Comparison of ENCODE assay signal across 1 cellular context in the genomic region with DNA sequence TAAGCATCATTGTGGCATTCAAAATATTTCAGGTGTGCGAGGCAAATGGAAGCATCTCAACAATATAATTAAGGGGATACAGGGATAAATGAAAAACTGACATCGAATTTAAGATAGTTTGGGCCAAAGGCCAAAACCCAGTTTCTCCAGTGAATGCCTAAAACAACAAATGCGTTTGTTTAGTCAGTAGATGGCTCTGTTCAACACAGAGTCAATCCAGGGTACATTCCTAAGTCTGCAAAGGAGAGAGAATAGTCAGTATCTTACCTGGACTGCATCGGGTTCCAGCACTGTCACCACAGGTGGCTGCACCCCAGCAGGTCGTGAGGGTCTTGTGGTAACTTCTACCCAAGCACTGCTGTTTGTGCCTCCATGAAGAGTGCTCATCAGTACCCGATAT.
TF ChIP-seq lines count a peak whose summit lies in the region.

No MANE protein-coding gene starts in this region.

TF ChIP-seq in GM12878, 131 proteins besides CTCF, POLR2A, EP300 and RAD21:
- TF ChIP-seq, protein P1, sequence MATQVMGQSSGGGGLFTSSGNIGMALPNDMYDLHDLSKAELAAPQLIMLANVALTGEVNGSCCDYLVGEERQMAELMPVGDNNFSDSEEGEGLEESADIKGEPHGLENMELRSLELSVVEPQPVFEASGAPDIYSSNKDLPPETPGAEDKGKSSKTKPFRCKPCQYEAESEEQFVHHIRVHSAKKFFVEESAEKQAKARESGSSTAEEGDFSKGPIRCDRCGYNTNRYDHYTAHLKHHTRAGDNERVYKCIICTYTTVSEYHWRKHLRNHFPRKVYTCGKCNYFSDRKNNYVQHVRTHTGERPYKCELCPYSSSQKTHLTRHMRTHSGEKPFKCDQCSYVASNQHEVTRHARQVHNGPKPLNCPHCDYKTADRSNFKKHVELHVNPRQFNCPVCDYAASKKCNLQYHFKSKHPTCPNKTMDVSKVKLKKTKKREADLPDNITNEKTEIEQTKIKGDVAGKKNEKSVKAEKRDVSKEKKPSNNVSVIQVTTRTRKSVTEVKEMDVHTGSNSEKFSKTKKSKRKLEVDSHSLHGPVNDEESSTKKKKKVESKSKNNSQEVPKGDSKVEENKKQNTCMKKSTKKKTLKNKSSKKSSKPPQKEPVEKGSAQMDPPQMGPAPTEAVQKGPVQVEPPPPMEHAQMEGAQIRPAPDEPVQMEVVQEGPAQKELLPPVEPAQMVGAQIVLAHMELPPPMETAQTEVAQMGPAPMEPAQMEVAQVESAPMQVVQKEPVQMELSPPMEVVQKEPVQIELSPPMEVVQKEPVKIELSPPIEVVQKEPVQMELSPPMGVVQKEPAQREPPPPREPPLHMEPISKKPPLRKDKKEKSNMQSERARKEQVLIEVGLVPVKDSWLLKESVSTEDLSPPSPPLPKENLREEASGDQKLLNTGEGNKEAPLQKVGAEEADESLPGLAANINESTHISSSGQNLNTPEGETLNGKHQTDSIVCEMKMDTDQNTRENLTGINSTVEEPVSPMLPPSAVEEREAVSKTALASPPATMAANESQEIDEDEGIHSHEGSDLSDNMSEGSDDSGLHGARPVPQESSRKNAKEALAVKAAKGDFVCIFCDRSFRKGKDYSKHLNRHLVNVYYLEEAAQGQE (IDR thresholded peaks at IDR 0.05; ENCODE audit: low read depth, low read length): no peak
- TF ChIP-seq ZNF274 (IDR thresholded peaks at IDR 0.05; ENCODE audit: insufficient read depth, insufficient read length) (no peak), SMAD5 (IDR thresholded peaks at IDR 0.05; ENCODE audit: low read depth) (no peak), SMAD1 (IDR thresholded peaks at IDR 0.05; ENCODE audit: low read depth, partially characterized antibody) (no peak), SUZ12 (IDR thresholded peaks at IDR 0.05; ENCODE audit: unreplicated experiment) (no peak)
- TF ChIP-seq, protein P2, sequence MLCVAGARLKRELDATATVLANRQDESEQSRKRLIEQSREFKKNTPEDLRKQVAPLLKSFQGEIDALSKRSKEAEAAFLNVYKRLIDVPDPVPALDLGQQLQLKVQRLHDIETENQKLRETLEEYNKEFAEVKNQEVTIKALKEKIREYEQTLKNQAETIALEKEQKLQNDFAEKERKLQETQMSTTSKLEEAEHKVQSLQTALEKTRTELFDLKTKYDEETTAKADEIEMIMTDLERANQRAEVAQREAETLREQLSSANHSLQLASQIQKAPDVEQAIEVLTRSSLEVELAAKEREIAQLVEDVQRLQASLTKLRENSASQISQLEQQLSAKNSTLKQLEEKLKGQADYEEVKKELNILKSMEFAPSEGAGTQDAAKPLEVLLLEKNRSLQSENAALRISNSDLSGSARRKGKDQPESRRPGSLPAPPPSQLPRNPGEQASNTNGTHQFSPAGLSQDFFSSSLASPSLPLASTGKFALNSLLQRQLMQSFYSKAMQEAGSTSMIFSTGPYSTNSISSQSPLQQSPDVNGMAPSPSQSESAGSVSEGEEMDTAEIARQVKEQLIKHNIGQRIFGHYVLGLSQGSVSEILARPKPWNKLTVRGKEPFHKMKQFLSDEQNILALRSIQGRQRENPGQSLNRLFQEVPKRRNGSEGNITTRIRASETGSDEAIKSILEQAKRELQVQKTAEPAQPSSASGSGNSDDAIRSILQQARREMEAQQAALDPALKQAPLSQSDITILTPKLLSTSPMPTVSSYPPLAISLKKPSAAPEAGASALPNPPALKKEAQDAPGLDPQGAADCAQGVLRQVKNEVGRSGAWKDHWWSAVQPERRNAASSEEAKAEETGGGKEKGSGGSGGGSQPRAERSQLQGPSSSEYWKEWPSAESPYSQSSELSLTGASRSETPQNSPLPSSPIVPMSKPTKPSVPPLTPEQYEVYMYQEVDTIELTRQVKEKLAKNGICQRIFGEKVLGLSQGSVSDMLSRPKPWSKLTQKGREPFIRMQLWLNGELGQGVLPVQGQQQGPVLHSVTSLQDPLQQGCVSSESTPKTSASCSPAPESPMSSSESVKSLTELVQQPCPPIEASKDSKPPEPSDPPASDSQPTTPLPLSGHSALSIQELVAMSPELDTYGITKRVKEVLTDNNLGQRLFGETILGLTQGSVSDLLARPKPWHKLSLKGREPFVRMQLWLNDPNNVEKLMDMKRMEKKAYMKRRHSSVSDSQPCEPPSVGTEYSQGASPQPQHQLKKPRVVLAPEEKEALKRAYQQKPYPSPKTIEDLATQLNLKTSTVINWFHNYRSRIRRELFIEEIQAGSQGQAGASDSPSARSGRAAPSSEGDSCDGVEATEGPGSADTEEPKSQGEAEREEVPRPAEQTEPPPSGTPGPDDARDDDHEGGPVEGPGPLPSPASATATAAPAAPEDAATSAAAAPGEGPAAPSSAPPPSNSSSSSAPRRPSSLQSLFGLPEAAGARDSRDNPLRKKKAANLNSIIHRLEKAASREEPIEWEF (IDR thresholded peaks at IDR 0.05; ENCODE audit: insufficient replicate concordance, low read depth, low read length): no peak
- TF ChIP-seq, protein P3, sequence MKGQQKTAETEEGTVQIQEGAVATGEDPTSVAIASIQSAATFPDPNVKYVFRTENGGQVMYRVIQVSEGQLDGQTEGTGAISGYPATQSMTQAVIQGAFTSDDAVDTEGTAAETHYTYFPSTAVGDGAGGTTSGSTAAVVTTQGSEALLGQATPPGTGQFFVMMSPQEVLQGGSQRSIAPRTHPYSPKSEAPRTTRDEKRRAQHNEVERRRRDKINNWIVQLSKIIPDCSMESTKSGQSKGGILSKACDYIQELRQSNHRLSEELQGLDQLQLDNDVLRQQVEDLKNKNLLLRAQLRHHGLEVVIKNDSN (IDR thresholded peaks at IDR 0.05; ENCODE audit: borderline replicate concordance, extremely low read length, insufficient read depth, low read depth, low read length): no peak
- TF ChIP-seq, protein P4, sequence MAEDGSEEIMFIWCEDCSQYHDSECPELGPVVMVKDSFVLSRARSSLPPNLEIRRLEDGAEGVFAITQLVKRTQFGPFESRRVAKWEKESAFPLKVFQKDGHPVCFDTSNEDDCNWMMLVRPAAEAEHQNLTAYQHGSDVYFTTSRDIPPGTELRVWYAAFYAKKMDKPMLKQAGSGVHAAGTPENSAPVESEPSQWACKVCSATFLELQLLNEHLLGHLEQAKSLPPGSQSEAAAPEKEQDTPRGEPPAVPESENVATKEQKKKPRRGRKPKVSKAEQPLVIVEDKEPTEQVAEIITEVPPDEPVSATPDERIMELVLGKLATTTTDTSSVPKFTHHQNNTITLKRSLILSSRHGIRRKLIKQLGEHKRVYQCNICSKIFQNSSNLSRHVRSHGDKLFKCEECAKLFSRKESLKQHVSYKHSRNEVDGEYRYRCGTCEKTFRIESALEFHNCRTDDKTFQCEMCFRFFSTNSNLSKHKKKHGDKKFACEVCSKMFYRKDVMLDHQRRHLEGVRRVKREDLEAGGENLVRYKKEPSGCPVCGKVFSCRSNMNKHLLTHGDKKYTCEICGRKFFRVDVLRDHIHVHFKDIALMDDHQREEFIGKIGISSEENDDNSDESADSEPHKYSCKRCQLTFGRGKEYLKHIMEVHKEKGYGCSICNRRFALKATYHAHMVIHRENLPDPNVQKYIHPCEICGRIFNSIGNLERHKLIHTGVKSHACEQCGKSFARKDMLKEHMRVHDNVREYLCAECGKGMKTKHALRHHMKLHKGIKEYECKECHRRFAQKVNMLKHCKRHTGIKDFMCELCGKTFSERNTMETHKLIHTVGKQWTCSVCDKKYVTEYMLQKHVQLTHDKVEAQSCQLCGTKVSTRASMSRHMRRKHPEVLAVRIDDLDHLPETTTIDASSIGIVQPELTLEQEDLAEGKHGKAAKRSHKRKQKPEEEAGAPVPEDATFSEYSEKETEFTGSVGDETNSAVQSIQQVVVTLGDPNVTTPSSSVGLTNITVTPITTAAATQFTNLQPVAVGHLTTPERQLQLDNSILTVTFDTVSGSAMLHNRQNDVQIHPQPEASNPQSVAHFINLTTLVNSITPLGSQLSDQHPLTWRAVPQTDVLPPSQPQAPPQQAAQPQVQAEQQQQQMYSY (CRISPR knock-in tag; IDR thresholded peaks at IDR 0.05): no peak
